ENCODE assay signal across 2 cellular contexts in the genomic region with DNA sequence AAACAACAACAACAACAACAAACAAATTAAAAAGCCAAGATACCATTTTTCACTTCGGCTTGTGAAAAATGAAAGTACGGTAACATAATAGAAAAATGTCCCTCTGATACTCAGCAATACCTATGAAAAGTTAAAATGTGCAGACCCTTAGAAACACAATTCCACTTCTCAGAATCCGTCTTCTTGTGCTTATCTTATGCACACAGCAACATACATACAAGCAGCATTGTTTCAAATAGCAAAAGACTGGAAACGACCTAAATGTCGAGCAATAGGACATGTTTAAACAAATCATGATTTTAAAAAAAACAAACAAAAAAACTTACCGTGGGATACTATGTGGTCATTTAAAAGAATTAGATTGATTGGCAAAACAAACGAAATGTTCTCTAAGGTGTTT.
TF ChIP-seq lines count a peak whose summit lies in the region.

No MANE protein-coding gene starts in this region.

TF ChIP-seq in HepG2, 621 proteins besides CTCF, POLR2A, EP300 and RAD21:
- TF ChIP-seq, protein P1, sequence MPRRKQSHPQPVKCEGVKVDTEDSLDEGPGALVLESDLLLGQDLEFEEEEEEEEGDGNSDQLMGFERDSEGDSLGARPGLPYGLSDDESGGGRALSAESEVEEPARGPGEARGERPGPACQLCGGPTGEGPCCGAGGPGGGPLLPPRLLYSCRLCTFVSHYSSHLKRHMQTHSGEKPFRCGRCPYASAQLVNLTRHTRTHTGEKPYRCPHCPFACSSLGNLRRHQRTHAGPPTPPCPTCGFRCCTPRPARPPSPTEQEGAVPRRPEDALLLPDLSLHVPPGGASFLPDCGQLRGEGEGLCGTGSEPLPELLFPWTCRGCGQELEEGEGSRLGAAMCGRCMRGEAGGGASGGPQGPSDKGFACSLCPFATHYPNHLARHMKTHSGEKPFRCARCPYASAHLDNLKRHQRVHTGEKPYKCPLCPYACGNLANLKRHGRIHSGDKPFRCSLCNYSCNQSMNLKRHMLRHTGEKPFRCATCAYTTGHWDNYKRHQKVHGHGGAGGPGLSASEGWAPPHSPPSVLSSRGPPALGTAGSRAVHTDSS (CRISPR knock-in tag; conservative IDR thresholded peaks at IDR 0.05) = no peak
- TF ChIP-seq, protein P2, sequence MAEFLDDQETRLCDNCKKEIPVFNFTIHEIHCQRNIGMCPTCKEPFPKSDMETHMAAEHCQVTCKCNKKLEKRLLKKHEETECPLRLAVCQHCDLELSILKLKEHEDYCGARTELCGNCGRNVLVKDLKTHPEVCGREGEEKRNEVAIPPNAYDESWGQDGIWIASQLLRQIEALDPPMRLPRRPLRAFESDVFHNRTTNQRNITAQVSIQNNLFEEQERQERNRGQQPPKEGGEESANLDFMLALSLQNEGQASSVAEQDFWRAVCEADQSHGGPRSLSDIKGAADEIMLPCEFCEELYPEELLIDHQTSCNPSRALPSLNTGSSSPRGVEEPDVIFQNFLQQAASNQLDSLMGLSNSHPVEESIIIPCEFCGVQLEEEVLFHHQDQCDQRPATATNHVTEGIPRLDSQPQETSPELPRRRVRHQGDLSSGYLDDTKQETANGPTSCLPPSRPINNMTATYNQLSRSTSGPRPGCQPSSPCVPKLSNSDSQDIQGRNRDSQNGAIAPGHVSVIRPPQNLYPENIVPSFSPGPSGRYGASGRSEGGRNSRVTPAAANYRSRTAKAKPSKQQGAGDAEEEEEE (CRISPR knock-in tag; IDR thresholded peaks at IDR 0.05; ENCODE audit: borderline replicate concordance) = no peak
- TF ChIP-seq PHF21A (CRISPR knock-in tag; IDR thresholded peaks at IDR 0.05) (no peak), ZFP82 (CRISPR knock-in tag; IDR thresholded peaks at IDR 0.05; ENCODE audit: borderline replicate concordance) (no peak), SP5 (CRISPR knock-in tag; IDR thresholded peaks at IDR 0.05; ENCODE audit: borderline replicate concordance, low read depth) (no peak), WIZ (CRISPR knock-in tag; IDR thresholded peaks at IDR 0.05) (no peak), ZFX (CRISPR knock-in tag; IDR thresholded peaks at IDR 0.05; ENCODE audit: low read depth) (no peak), ZFAT (CRISPR knock-in tag; conservative IDR thresholded peaks at IDR 0.05) (no peak), FOSL2 (CRISPR knock-in tag; IDR thresholded peaks at IDR 0.05) (no peak), SRY (CRISPR knock-in tag; IDR thresholded peaks at IDR 0.05) (no peak), TEAD2 (CRISPR knock-in tag; IDR thresholded peaks at IDR 0.05) (no peak), ATAD3A (CRISPR knock-in tag; IDR thresholded peaks at IDR 0.05) (no peak), NFIC (IDR thresholded peaks at IDR 0.05; ENCODE audit: low read length) (no peak), ZSCAN30 (CRISPR knock-in tag; IDR thresholded peaks at IDR 0.05) (no peak)
- TF ChIP-seq, protein P3, sequence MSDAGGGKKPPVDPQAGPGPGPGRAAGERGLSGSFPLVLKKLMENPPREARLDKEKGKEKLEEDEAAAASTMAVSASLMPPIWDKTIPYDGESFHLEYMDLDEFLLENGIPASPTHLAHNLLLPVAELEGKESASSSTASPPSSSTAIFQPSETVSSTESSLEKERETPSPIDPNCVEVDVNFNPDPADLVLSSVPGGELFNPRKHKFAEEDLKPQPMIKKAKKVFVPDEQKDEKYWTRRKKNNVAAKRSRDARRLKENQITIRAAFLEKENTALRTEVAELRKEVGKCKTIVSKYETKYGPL (CRISPR knock-in tag; IDR thresholded peaks at IDR 0.05) = no peak
- TF ChIP-seq, protein P4, sequence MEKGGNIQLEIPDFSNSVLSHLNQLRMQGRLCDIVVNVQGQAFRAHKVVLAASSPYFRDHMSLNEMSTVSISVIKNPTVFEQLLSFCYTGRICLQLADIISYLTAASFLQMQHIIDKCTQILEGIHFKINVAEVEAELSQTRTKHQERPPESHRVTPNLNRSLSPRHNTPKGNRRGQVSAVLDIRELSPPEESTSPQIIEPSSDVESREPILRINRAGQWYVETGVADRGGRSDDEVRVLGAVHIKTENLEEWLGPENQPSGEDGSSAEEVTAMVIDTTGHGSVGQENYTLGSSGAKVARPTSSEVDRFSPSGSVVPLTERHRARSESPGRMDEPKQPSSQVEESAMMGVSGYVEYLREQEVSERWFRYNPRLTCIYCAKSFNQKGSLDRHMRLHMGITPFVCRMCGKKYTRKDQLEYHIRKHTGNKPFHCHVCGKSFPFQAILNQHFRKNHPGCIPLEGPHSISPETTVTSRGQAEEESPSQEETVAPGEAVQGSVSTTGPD (CRISPR knock-in tag; IDR thresholded peaks at IDR 0.05) = no peak
- TF ChIP-seq, protein P5, sequence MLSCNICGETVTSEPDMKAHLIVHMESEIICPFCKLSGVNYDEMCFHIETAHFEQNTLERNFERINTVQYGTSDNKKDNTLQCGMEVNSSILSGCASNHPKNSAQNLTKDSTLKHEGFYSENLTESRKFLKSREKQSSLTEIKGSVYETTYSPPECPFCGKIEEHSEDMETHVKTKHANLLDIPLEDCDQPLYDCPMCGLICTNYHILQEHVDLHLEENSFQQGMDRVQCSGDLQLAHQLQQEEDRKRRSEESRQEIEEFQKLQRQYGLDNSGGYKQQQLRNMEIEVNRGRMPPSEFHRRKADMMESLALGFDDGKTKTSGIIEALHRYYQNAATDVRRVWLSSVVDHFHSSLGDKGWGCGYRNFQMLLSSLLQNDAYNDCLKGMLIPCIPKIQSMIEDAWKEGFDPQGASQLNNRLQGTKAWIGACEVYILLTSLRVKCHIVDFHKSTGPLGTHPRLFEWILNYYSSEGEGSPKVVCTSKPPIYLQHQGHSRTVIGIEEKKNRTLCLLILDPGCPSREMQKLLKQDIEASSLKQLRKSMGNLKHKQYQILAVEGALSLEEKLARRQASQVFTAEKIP (CRISPR knock-in tag; IDR thresholded peaks at IDR 0.05; ENCODE audit: borderline replicate concordance) = no peak

TF ChIP-seq in K562, 482 proteins besides CTCF, POLR2A, EP300 and RAD21 (continues in another document):
- TF ChIP-seq ZNF239 (CRISPR knock-in tag; IDR thresholded peaks at IDR 0.05) (no peak), STAT5A (IDR thresholded peaks at IDR 0.05; ENCODE audit: borderline replicate concordance, low read length) (peak; percentile 69), FOXM1 (IDR thresholded peaks at IDR 0.05; ENCODE audit: low read depth) (no peak), FOXM1 (CRISPR knock-in tag; IDR thresholded peaks at IDR 0.05; ENCODE audit: low read depth) (no peak), FOXK2 (conservative IDR thresholded peaks at IDR 0.05 in 1 of 2, IDR thresholded peaks at IDR 0.05 in 1 of 2; ENCODE audit: low read depth in 2 of 2) (peak; percentile 25 to 42; a peak in 1 of 4 replicates), TCF3 (CRISPR knock-in tag; IDR thresholded peaks at IDR 0.05) (peak; percentile 66), CBFA2T2 (conservative IDR thresholded peaks at IDR 0.05) (0 out of 2 replicates have a peak, but pooled peaks have one; percentile 15), SAFB2 (IDR thresholded peaks at IDR 0.05; ENCODE audit: borderline replicate concordance, low read depth, low read length, severe bottlenecking) (no peak), MED1 (CRISPR knock-in tag; IDR thresholded peaks at IDR 0.05; ENCODE audit: borderline replicate concordance) (no peak), NFATC3 (IDR thresholded peaks at IDR 0.05) (no peak), ADNP (tag; IDR thresholded peaks at IDR 0.05) (no peak), CBFA2T3 (IDR thresholded peaks at IDR 0.05) (peak; percentile 49), ZNF780A (CRISPR knock-in tag; IDR thresholded peaks at IDR 0.05) (no peak), FOXA3 (CRISPR knock-in tag; conservative IDR thresholded peaks at IDR 0.05 in 1 of 2, IDR thresholded peaks at IDR 0.05 in 1 of 2) (no peak), TEAD4 (IDR thresholded peaks at IDR 0.05; ENCODE audit: low read length) (0 out of 2 replicates have a peak, but pooled peaks have one; percentile 32), TEAD4 (CRISPR knock-in tag; IDR thresholded peaks at IDR 0.05; ENCODE audit: borderline replicate concordance) (no peak), SP2 (IDR thresholded peaks at IDR 0.05; ENCODE audit: extremely low read depth, low read depth, low read length, poor library complexity, severe bottlenecking) (no peak), TEAD1 (CRISPR knock-in tag; IDR thresholded peaks at IDR 0.05) (no peak), NR1H2 (CRISPR knock-in tag; IDR thresholded peaks at IDR 0.05) (no peak), ZFX (CRISPR knock-in tag; IDR thresholded peaks at IDR 0.05) (no peak), MTF1 (CRISPR knock-in tag; IDR thresholded peaks at IDR 0.05; ENCODE audit: borderline replicate concordance) (no peak)
- TF ChIP-seq, protein P6, sequence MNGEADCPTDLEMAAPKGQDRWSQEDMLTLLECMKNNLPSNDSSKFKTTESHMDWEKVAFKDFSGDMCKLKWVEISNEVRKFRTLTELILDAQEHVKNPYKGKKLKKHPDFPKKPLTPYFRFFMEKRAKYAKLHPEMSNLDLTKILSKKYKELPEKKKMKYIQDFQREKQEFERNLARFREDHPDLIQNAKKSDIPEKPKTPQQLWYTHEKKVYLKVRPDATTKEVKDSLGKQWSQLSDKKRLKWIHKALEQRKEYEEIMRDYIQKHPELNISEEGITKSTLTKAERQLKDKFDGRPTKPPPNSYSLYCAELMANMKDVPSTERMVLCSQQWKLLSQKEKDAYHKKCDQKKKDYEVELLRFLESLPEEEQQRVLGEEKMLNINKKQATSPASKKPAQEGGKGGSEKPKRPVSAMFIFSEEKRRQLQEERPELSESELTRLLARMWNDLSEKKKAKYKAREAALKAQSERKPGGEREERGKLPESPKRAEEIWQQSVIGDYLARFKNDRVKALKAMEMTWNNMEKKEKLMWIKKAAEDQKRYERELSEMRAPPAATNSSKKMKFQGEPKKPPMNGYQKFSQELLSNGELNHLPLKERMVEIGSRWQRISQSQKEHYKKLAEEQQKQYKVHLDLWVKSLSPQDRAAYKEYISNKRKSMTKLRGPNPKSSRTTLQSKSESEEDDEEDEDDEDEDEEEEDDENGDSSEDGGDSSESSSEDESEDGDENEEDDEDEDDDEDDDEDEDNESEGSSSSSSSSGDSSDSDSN (IDR thresholded peaks at IDR 0.05; ENCODE audit: borderline replicate concordance in 1 of 2, low read depth in 2 of 2, low read length in 2 of 2) = no peak
- TF ChIP-seq, protein P7, sequence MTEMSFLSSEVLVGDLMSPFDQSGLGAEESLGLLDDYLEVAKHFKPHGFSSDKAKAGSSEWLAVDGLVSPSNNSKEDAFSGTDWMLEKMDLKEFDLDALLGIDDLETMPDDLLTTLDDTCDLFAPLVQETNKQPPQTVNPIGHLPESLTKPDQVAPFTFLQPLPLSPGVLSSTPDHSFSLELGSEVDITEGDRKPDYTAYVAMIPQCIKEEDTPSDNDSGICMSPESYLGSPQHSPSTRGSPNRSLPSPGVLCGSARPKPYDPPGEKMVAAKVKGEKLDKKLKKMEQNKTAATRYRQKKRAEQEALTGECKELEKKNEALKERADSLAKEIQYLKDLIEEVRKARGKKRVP (CRISPR knock-in tag; IDR thresholded peaks at IDR 0.05) = no peak
- TF ChIP-seq, protein P8, sequence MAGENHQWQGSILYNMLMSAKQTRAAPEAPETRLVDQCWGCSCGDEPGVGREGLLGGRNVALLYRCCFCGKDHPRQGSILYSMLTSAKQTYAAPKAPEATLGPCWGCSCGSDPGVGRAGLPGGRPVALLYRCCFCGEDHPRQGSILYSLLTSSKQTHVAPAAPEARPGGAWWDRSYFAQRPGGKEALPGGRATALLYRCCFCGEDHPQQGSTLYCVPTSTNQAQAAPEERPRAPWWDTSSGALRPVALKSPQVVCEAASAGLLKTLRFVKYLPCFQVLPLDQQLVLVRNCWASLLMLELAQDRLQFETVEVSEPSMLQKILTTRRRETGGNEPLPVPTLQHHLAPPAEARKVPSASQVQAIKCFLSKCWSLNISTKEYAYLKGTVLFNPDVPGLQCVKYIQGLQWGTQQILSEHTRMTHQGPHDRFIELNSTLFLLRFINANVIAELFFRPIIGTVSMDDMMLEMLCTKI (IDR thresholded peaks at IDR 0.05; ENCODE audit: partially characterized antibody) = no peak
- TF ChIP-seq, protein P9, sequence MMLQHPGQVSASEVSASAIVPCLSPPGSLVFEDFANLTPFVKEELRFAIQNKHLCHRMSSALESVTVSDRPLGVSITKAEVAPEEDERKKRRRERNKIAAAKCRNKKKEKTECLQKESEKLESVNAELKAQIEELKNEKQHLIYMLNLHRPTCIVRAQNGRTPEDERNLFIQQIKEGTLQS (IDR thresholded peaks at IDR 0.05) = no peak
- TF ChIP-seq, protein P9 (CRISPR knock-in tag; conservative IDR thresholded peaks at IDR 0.05) = no peak
- TF ChIP-seq, protein P10, sequence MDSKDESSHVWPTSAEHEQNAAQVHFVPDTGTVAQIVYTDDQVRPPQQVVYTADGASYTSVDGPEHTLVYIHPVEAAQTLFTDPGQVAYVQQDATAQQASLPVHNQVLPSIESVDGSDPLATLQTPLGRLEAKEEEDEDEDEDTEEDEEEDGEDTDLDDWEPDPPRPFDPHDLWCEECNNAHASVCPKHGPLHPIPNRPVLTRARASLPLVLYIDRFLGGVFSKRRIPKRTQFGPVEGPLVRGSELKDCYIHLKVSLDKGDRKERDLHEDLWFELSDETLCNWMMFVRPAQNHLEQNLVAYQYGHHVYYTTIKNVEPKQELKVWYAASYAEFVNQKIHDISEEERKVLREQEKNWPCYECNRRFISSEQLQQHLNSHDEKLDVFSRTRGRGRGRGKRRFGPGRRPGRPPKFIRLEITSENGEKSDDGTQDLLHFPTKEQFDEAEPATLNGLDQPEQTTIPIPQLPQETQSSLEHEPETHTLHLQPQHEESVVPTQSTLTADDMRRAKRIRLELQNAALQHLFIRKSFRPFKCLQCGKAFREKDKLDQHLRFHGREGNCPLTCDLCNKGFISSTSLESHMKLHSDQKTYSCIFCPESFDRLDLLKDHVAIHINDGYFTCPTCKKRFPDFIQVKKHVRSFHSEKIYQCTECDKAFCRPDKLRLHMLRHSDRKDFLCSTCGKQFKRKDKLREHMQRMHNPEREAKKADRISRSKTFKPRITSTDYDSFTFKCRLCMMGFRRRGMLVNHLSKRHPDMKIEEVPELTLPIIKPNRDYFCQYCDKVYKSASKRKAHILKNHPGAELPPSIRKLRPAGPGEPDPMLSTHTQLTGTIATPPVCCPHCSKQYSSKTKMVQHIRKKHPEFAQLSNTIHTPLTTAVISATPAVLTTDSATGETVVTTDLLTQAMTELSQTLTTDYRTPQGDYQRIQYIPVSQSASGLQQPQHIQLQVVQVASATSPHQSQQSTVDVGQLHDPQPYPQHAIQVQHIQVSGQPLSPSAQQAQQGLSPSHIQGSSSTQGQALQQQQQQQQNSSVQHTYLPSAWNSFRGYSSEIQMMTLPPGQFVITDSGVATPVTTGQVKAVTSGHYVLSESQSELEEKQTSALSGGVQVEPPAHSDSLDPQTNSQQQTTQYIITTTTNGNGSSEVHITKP (IDR thresholded peaks at IDR 0.05; ENCODE audit: partially characterized antibody) = peak; percentile 38
- TF ChIP-seq, protein P11, sequence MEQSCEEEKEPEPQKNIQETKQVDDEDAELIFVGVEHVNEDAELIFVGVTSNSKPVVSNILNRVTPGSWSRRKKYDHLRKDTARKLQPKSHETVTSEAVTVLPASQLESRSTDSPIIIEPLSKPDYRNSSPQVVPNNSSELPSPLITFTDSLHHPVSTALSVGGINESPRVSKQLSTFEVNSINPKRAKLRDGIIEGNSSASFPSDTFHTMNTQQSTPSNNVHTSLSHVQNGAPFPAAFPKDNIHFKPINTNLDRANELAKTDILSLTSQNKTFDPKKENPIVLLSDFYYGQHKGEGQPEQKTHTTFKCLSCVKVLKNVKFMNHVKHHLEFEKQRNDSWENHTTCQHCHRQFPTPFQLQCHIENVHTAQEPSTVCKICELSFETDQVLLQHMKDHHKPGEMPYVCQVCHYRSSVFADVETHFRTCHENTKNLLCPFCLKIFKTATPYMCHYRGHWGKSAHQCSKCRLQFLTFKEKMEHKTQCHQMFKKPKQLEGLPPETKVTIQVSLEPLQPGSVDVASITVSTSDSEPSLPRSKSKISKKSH (CRISPR knock-in tag; IDR thresholded peaks at IDR 0.05) = no peak
